16 cellular contexts compared by ENCODE assay signal in the genomic region with DNA sequence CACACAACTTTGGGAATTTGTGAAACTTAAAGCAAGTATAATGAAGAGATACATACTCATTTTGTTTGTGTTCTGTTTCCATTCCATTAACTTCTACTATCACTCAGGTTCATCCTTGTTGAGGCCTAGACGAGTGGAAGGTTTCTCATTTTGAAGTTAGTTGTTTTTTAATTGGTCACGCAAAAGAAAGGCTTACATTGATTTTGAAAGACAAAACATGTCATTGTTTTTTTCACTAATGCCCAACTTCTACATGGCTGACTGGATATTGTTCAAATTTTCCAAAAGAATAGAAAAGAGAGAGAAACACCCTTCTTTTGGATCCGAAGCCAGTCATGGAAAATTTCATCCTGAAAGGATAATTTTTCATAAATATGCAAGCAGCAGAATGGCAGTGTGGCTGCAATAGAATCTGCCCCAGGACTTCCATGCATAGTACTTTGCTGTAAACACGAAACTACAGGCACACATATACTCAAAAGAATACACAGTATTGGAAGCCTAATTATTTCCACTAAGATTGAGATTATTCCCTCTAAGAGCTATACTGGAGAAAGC. TPM values are rescaled to one million over a fixed set of nuclear protein-coding genes. Genes with fewer than 3 reads are reported as not detected.
A peak's percentile ranks its signal among the peaks of the same experiment; 100 is the strongest.
DNase-seq lines count a peak whose midpoint lies in the region; ATAC-seq and TF ChIP-seq lines count a peak whose summit lies in the region.
"Had no signal": no experiment of that assay in that cellular context is flagged by ENCODE, and none has a peak within 500 bp of the region (broad histone marks: within the 10 kb centered on the region; RNA-seq: fewer than 3 reads in every experiment).

No MANE protein-coding gene starts in this region.

- ATAC-seq in HG02571 (IDR thresholded peaks at IDR 0.05; ENCODE audit: unreplicated experiment) = no peak
- ATAC-seq: CD8-positive, alpha-beta T cell; HepG2 had no signal

- intact Hi-C loops in transverse colon (cut with DNase I; ENCODE audit: low total_unique reads) = no loop called here

- no peaks in the 10 kb centered on the region for H3K9me3 ChIP-seq in transverse colon
- H3K9me3 ChIP-seq: A549, HAP-1 had no signal

- no peaks in the 10 kb centered on the region for H3K36me3 ChIP-seq in transverse colon
- H3K36me3 ChIP-seq: HAP-1 had no signal

- in situ Hi-C loops in SK-MEL-5 (cut with HindIII; ENCODE audit: low pct_unique_long_range_greater_than_20kb, low sequenced_read_pairs) (no loop called here), transverse colon (cut with MboI; ENCODE audit: low pct_ligation_motif_present in 1 of 4, low pct_unique_long_range_greater_than_20kb in 1 of 4, low sequenced_read_pairs in 3 of 4) (no loop called here)

- no peak overlapping the region for H3K4me3 ChIP-seq in transverse colon
- H3K4me3 ChIP-seq: A549, HAP-1 had no signal

- H3K27ac ChIP-seq in cingulate gyrus (ENCODE audit: low read depth, low read length) (peak overlapping the region; percentile 55), transverse colon (no peak overlapping the region)
- H3K27ac ChIP-seq: A549 had no signal

- TF ChIP-seq POLR2A in transverse colon (IDR thresholded peaks at IDR 0.05) = no peak

- no peak for TF ChIP-seq EP300 in transverse colon (IDR thresholded peaks at IDR 0.05; ENCODE audit: low read depth)

- H3K4me1 ChIP-seq in transverse colon = peaks cover 35 to 73% (median 42%) of the 10 kb centered on the region in 4 donors

- WGBS in transverse colon (ENCODE audit: low coverage in 1 of 2), 2 donors = 83 to 84% methylated on average over 4 of the region's 4 CpGs

- TF ChIP-seq CTCF in transverse colon (IDR thresholded peaks at IDR 0.05) = no peak

- DNase-seq in SK-MEL-5 (ENCODE audit: low read depth, low spot score) (peak; percentile 47), medulla oblongata (ENCODE audit: extremely low spot score) (peak; percentile 26), superior temporal gyrus (ENCODE audit: extremely low spot score) (peak; percentile 64), transverse colon (no peak), NCI-H446 treated with DMSO at 0.1 percent for 48 hours (lab: John Stamatoyannopoulos, UW) (no peak)
- no peak for DNase-seq in stimulated activated CD4-positive, alpha-beta T cell treated with anti-CD3 and anti-CD28 coated beads, Interleukin-1b, Interleukin-23, amount 100 ng/mL, for 48 hours
- DNase-seq: CD8-positive, alpha-beta T cell; COR-L47; DMS153; DMS79 treated with DMSO at 0.1 percent for 48 hours; EL had no signal

- H3K27me3 ChIP-seq in transverse colon = no peaks in the 10 kb centered on the region

RNA-seq across cellular contexts. Expression of a gene that starts 27.4 kb away (rescaled TPM):
- 22.9 and 24.6 TPM in 2 replicates for total RNA-seq in SK-MEL-5 (2014; rRNA removed; shearing (Covaris generic))
- polyA plus RNA-seq in SK-MEL-5 (2015; cell fraction: cytosol; rRNA removed) = 12.8 and 16.7 TPM in 2 replicates
- 26.4 and 34.4 TPM in 2 replicates for polyA plus RNA-seq in SK-MEL-5 (2015; cell fraction: nucleus; rRNA removed)
- total RNA-seq in transverse colon = 10 to 100 TPM in 3 of 4 donors, 1 to 10 TPM in 1; 8.6 to 20.6 (median 11.3) TPM

Comparison
In these comparisons a context has a peak if more than half of its experiments do, and no peak if none do; other contexts are left out.
1. DNase-seq: peak in SK-MEL-5 (single experiment), medulla oblongata (single experiment) and superior temporal gyrus (single experiment); none in transverse colon (single experiment), stimulated activated CD4-positive, alpha-beta T cell treated with anti-CD3 and anti-CD28 coated beads, Interleukin-1b, Interleukin-23, amount 100 ng/mL, for 48 hours (single experiment) and NCI-H446 treated with DMSO at 0.1 percent for 48 hours (single experiment).